18 cellular contexts compared by ENCODE assay signal in the genomic region with DNA sequence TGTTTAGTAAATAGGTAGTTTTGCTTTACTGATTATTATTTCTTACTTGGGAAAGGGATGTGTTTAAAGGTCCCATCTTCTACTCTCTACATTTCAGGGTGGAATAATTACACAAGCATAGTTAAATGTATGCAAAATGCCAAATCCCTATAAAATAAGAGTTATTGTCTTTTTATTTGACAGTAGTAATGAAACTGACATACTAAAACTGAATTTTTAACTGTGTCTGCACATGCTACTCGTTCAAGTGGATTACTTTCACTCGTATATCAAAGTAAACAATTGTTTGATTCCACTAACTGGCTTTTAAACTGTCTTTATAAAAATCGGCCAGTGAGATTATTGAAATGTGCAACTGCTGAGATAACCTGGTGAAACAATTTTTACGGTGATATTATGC.
DNase-seq lines count a peak whose midpoint lies in the region; ATAC-seq and TF ChIP-seq lines count a peak whose summit lies in the region.
"Had no signal": no experiment of that assay in that cellular context is flagged by ENCODE, and none has a peak within 500 bp of the region (broad histone marks: within the 10 kb centered on the region; RNA-seq: fewer than 3 reads in every experiment).

No MANE protein-coding gene starts in this region.

- H3K27me3 Mint-ChIP-seq in GM23338 (ENCODE audit: insufficient read depth, low read depth, poor library complexity), result peaks cover 3% of the 10 kb centered on the region
- H3K27me3 Mint-ChIP-seq: CD4-positive, alpha-beta memory T cell; IgD-negative memory B cell had no signal

- peaks cover 9% of the 10 kb centered on the region for H3K4me1 ChIP-seq in GM23338 (ENCODE audit: insufficient read depth)
- no peaks in the 10 kb centered on the region for H3K4me1 ChIP-seq in SJCRH30
- H3K4me1 ChIP-seq: A549, BLaER1 had no signal

- no peaks in the 10 kb centered on the region for H3K27me3 ChIP-seq in GM23338 (ENCODE audit: insufficient read depth)
- H3K27me3 ChIP-seq in SJCRH30, result peaks cover 8% of the 10 kb centered on the region
- H3K27me3 ChIP-seq: BLaER1 had no signal

- no peak overlapping the region for H3K4me2 ChIP-seq in GM23338
- H3K4me2 ChIP-seq: A549, BLaER1 had no signal

- ATAC-seq in GM23338 (no peak), GM18870 (IDR thresholded peaks at IDR 0.05; ENCODE audit: unreplicated experiment) (no peak), HG02571 (IDR thresholded peaks at IDR 0.05; ENCODE audit: unreplicated experiment) (no peak)
- ATAC-seq: A549, HepG2 had no signal

- POLR2A ChIA-PET in HEK293T (lab: Yijun Ruan, JAX), result no interaction called here

- H3K27ac ChIP-seq in GM23338 (ENCODE audit: low read depth), result no peak overlapping the region
- H3K27ac ChIP-seq in SK-N-MC, result no peak overlapping the region
- H3K27ac ChIP-seq in SJCRH30, result no peak overlapping the region
- H3K27ac ChIP-seq: A549, BLaER1 had no signal

- H3K9me2 ChIP-seq in GM23338 (ENCODE audit: insufficient read depth), result no peaks in the 10 kb centered on the region

- H3F3A ChIP-seq in GM23338 (replicated peaks; ENCODE audit: low read depth), result no peaks in the 10 kb centered on the region

- H3K9me3 Mint-ChIP-seq in GM23338, result peaks cover 20% of the 10 kb centered on the region

- peak overlapping the region; percentile 44; the same call in 1 of the 2 replicates for H2AFZ ChIP-seq in GM23338

- no peak overlapping the region for H3K4me3 Mint-ChIP-seq in GM23338
- H3K4me3 Mint-ChIP-seq: CD14-positive monocyte; CD4-positive, alpha-beta memory T cell; HFFc6; IgD-negative memory B cell had no signal

- DNase-seq in GM23338 (ENCODE audit: low spot score) (no peak), HEK293T (ENCODE audit: extremely low spot score) (no peak), SK-N-MC (ENCODE audit: low read depth, low spot score) (peak; percentile 32), SJCRH30 (no peak)
- DNase-seq: CD4-positive, alpha-beta memory T cell; DMS153; DMS79; GDM1; HCEC 1CT; HFFc6; KG1 had no signal

- no peak overlapping the region for H3K27ac Mint-ChIP-seq in GM23338
- H3K27ac Mint-ChIP-seq: CD14-positive monocyte; CD4-positive, alpha-beta memory T cell; HFFc6; IgD-negative memory B cell had no signal

- H3K36me3 ChIP-seq in GM23338 (ENCODE audit: insufficient read depth) (no peaks in the 10 kb centered on the region), SK-N-MC (ENCODE audit: insufficient read depth, low read length) (no peaks in the 10 kb centered on the region), SJCRH30 (no peaks in the 10 kb centered on the region)
- H3K36me3 ChIP-seq: BLaER1 had no signal

- no peaks in the 10 kb centered on the region for H3K9me3 ChIP-seq in SK-N-MC (ENCODE audit: low read depth, low read length)
- no peaks in the 10 kb centered on the region for H3K9me3 ChIP-seq in SJCRH30 (replicated peaks)
- H3K9me3 ChIP-seq: A549, BLaER1 had no signal

- no peak overlapping the region for H3K9ac ChIP-seq in SK-N-MC (ENCODE audit: insufficient read length)
- H3K9ac ChIP-seq: BLaER1 had no signal

- CTCF ChIA-PET in HEK293T (lab: Yijun Ruan, JAX), result no interaction called here

- H3K79me2 ChIP-seq in GM23338 (replicated peaks; ENCODE audit: insufficient read depth), result no peaks in the 10 kb centered on the region

- no peak for TF ChIP-seq CTCF in GM23338 (conservative IDR thresholded peaks at IDR 0.05; ENCODE audit: low read depth in 2 of 2)

- H3K4me3 ChIP-seq in GM23338 (no peak overlapping the region), SK-N-MC (peak overlapping the region; percentile 44), SJCRH30 (no peak overlapping the region)
- H3K4me3 ChIP-seq: A549, BLaER1 had no signal

- H3K36me3 Mint-ChIP-seq in GM23338 (ENCODE audit: low read depth), result peaks cover 28% of the 10 kb centered on the region
- H3K36me3 Mint-ChIP-seq: CD14-positive monocyte; CD4-positive, alpha-beta memory T cell; IgD-negative memory B cell had no signal

- H3K4me1 Mint-ChIP-seq in GM23338, result peaks cover 4% of the 10 kb centered on the region; the same call in 1 of the 3 replicates
- H3K4me1 Mint-ChIP-seq: CD14-positive monocyte; CD4-positive, alpha-beta memory T cell had no signal

- H4K20me1 ChIP-seq in GM23338 (replicated peaks; ENCODE audit: insufficient read depth), result no peaks in the 10 kb centered on the region
- H4K20me1 ChIP-seq: BLaER1 had no signal

TF ChIP-seq in GM23338, 12 proteins besides CTCF, POLR2A, EP300 and RAD21:
- TF ChIP-seq REST (IDR thresholded peaks at IDR 0.05; ENCODE audit: unreplicated experiment) (no peak), STAT1 (IDR thresholded peaks at IDR 0.05; ENCODE audit: unreplicated experiment) (no peak), EZH2 (IDR thresholded peaks at IDR 0.05; ENCODE audit: low read depth, unreplicated experiment) (no peak), ZNF331 (CRISPR knock-in tag; IDR thresholded peaks at IDR 0.05; ENCODE audit: low read depth) (no peak), JUNB (IDR thresholded peaks at IDR 0.05; ENCODE audit: unreplicated experiment) (no peak), NANOG (IDR thresholded peaks at IDR 0.05; ENCODE audit: borderline replicate concordance) (no peak), EZH2phosphoT487 (IDR thresholded peaks at IDR 0.05; ENCODE audit: unreplicated experiment) (no peak), ZNF114 (CRISPR knock-in tag; IDR thresholded peaks at IDR 0.05) (no peak)
TF ChIP-seq in GM23338: peak in this region for 0.

TF ChIP-seq in HEK293T, 16 proteins besides CTCF, POLR2A, EP300 and RAD21:
- TF ChIP-seq FOXM1 (IDR thresholded peaks at IDR 0.05; ENCODE audit: borderline replicate concordance), result 0 out of 2 replicates have a peak, but pooled peaks have one; percentile 60
- TF ChIP-seq LEF1 (IDR thresholded peaks at IDR 0.05; ENCODE audit: borderline replicate concordance), result no peak
- TF ChIP-seq, protein P1, sequence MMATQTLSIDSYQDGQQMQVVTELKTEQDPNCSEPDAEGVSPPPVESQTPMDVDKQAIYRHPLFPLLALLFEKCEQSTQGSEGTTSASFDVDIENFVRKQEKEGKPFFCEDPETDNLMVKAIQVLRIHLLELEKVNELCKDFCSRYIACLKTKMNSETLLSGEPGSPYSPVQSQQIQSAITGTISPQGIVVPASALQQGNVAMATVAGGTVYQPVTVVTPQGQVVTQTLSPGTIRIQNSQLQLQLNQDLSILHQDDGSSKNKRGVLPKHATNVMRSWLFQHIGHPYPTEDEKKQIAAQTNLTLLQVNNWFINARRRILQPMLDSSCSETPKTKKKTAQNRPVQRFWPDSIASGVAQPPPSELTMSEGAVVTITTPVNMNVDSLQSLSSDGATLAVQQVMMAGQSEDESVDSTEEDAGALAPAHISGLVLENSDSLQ (IDR thresholded peaks at IDR 0.05), result peak; percentile 86
- 0 out of 2 replicates have a peak, but pooled peaks have one; percentile 36 for TF ChIP-seq ZNF384 (IDR thresholded peaks at IDR 0.05)
- TF ChIP-seq NFRKB (IDR thresholded peaks at IDR 0.05), result no peak
- TF ChIP-seq ARNT (IDR thresholded peaks at IDR 0.05), result 0 out of 2 replicates have a peak, but pooled peaks have one; percentile 14
